ENCODE assay signal across 9 cellular contexts in the genomic region with DNA sequence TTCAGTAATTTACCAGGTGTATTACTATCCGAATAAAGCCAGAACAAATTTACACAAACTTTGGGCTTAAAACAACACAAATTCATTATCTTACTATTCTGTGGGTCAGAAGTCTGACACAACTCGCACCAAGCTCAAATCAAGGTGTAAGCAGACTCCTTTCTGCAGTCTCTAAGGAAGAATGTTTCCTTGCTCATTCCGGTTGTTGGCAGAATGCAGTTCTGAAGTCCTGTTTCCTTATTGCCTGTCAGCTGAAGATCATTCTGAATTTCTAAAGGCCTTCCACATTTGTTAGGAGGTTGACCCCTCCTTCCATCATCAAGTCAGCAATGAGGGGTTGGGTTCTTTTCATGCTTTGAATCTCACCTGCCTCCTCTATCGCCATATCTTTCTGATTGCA.
"Had no signal": no experiment of that assay in that cellular context is flagged by ENCODE, and none has a peak within 500 bp of the region (broad histone marks: within the 10 kb centered on the region; RNA-seq: fewer than 3 reads in every experiment).

No MANE protein-coding gene starts in this region.

- H3K9me3 Mint-ChIP-seq: GM23338, H9 had no signal

- H3K4me2 ChIP-seq: GM23338 had no signal

- H3K4me3 Mint-ChIP-seq: GM23338, H9, HFFc6 had no signal

- H3K36me3 ChIP-seq: HAP-1 had no signal

- H3K4me1 Mint-ChIP-seq: GM23338, H9 had no signal

- H2AFZ ChIP-seq: GM23248, GM23338 had no signal

- H3K27ac Mint-ChIP-seq: GM23338, H9, HFFc6 had no signal

- H3K27ac ChIP-seq: GM23248 had no signal

- H3K9ac ChIP-seq: GM23248 had no signal

- H3K4me1 ChIP-seq: HAP-1 had no signal

- ATAC-seq: GM23338, HCT116 had no signal

- H3K9me3 ChIP-seq: HAP-1 had no signal

- DNase-seq: GM23248, GOT3, H7, H9, HCEC 1CT, HFFc6 had no signal

- H3K4me3 ChIP-seq: GM23248, GM23338, HAP-1 had no signal
